12 cellular contexts compared by ENCODE assay signal in genomic region chr17:62791235-62792121, GRCh38.
DNase-seq lines count a peak whose midpoint lies in the region; ATAC-seq and TF ChIP-seq lines count a peak whose summit lies in the region.
"Had no signal": no experiment of that assay in that cellular context is flagged by ENCODE, and none has a peak within 500 bp of the region (broad histone marks: within the 10 kb centered on the region; RNA-seq: fewer than 3 reads in every experiment).

No MANE protein-coding gene starts in this region.

- no peak for ATAC-seq in GM21360 (IDR thresholded peaks at IDR 0.05; ENCODE audit: unreplicated experiment)
- ATAC-seq: left ventricle myocardium superior had no signal

- peak; percentile 12 for DNase-seq in SKM-1 treated with dmso at 0.1 percent for 144 hours (lab: John Stamatoyannopoulos, UW; ENCODE audit: unreplicated experiment)
- no peak for DNase-seq in SKM-1 (lab: John Stamatoyannopoulos, UW; ENCODE audit: unreplicated experiment)
- peak; percentile 53 for DNase-seq in SHP77 treated with DMSO at 0.1 percent for 48 hours (lab: John Stamatoyannopoulos, UW)
- peak; percentile 80 for DNase-seq in fibroblast of pulmonary artery (ENCODE audit: low read depth)
- DNase-seq in superior temporal gyrus (ENCODE audit: extremely low spot score), result peak; percentile 35
- DNase-seq in SIG-M5 treated with dmso at 0.1 percent for 504 hours (lab: John Stamatoyannopoulos, UW; ENCODE audit: unreplicated experiment), result no peak
- no peak for DNase-seq in activated CD4-positive, alpha-beta T cell treated with anti-CD3 and anti-CD28 coated beads, Interleukin-2, amount 50 U/mL, for 4 hours
- DNase-seq: left ventricle myocardium superior, substantia nigra had no signal

- TF ChIP-seq CTCF in fibroblast of pulmonary artery (IDR thresholded peaks at IDR 0.05; ENCODE audit: low read length, missing control alignments), result no peak

- H3K4me3 ChIP-seq in fibroblast of pulmonary artery (replicated peaks; ENCODE audit: low read depth, low read length), result no peak overlapping the region
- H3K4me3 ChIP-seq: BLaER1, HAP-1 had no signal

Comparison
In these comparisons a context has a peak if more than half of its experiments do, and no peak if none do; other contexts are left out.
1. DNase-seq: peak in SKM-1 treated with dmso at 0.1 percent for 144 hours (single experiment), SHP77 treated with DMSO at 0.1 percent for 48 hours (single experiment), fibroblast of pulmonary artery (single experiment) and superior temporal gyrus (single experiment); none in SKM-1 (single experiment), SIG-M5 treated with dmso at 0.1 percent for 504 hours (single experiment) and activated CD4-positive, alpha-beta T cell treated with anti-CD3 and anti-CD28 coated beads, Interleukin-2, amount 50 U/mL, for 4 hours (0 of 2).